17 cellular contexts compared by ENCODE assay signal in the genomic region with DNA sequence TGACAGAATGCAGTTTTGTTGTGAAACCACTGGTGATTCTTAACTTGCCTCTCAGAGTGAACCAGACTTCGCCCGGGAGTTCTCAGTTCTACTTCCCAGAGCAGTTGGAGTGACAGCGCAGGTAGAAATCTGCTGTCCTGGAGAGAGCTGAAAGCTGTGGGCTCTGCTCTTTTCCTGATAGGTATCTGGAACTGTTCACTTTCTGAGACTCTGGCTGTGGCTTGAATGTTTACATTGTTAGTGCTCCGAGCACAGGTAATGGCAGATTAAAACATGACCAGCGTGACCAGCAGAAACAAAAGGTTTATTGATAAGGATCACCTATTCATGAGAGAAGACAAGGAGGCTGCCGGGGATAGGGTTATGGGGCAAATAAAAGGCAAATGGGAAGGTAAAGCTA.
"Had no signal": no experiment of that assay in that cellular context is flagged by ENCODE, and none has a peak within 500 bp of the region (broad histone marks: within the 10 kb centered on the region; RNA-seq: fewer than 3 reads in every experiment).

No MANE protein-coding gene starts in this region.

- H3K9me3 Mint-ChIP-seq: activated B cell treated with CpG ODN at 0.5 μM for 24 hours; activated CD8-positive, alpha-beta T cell treated with anti-CD3 and anti-CD28 coated beads for 36 hours; activated naive CD4-positive, alpha-beta T cell treated with anti-CD3 and anti-CD28 coated beads, Interleukin-2, amount 50 U/mL, for 24 hours; memory B cell; nephron had no signal

- H3K36me3 Mint-ChIP-seq: activated naive CD4-positive, alpha-beta T cell treated with anti-CD3 and anti-CD28 coated beads, Interleukin-2, amount 50 U/mL, for 24 hours; memory B cell had no signal

- H3K4me1 Mint-ChIP-seq: activated B cell treated with CpG ODN at 0.5 μM for 24 hours; activated naive CD4-positive, alpha-beta T cell treated with anti-CD3 and anti-CD28 coated beads, Interleukin-2, amount 50 U/mL, for 24 hours; memory B cell; nephron had no signal

- DNase-seq: activated B cell treated with CpG ODN at 0.5 μM for 24 hours; activated CD4-positive, alpha-beta T cell treated with anti-CD3 and anti-CD28 coated beads for 48 hours; activated CD8-positive, alpha-beta memory T cell treated with anti-CD3 and anti-CD28 coated beads, Interleukin-2, amount 50 U/mL, for 4 hours; activated CD8-positive, alpha-beta T cell treated with anti-CD3 and anti-CD28 coated beads for 36 hours; activated effector memory CD4-positive, alpha-beta T cell treated with anti-CD3 and anti-CD28 coated beads, Interleukin-2, amount 50 U/mL, for 16 hours; activated T-cell treated with anti-CD3 and anti-CD28 coated beads, Interleukin-2, amount 50 U/mL, for 48 hours; body of pancreas; central memory CD4-positive, alpha-beta T cell; colonic mucosa; left lung; occipital lobe; right lobe of liver had no signal

- H3K4me3 Mint-ChIP-seq: activated B cell treated with CpG ODN at 0.5 μM for 24 hours; activated CD8-positive, alpha-beta T cell treated with anti-CD3 and anti-CD28 coated beads for 36 hours; activated naive CD4-positive, alpha-beta T cell treated with anti-CD3 and anti-CD28 coated beads, Interleukin-2, amount 50 U/mL, for 24 hours; memory B cell; nephron had no signal

- H3K27ac Mint-ChIP-seq: activated B cell treated with CpG ODN at 0.5 μM for 24 hours; activated CD8-positive, alpha-beta T cell treated with anti-CD3 and anti-CD28 coated beads for 36 hours; activated naive CD4-positive, alpha-beta T cell treated with anti-CD3 and anti-CD28 coated beads, Interleukin-2, amount 50 U/mL, for 24 hours; memory B cell; nephron had no signal

- FAIRE-seq: islet of Langerhans, TTC549 had no signal

- H3K27me3 Mint-ChIP-seq: activated B cell treated with CpG ODN at 0.5 μM for 24 hours; activated CD8-positive, alpha-beta T cell treated with anti-CD3 and anti-CD28 coated beads for 36 hours; memory B cell had no signal
